9 cellular contexts compared by ENCODE assay signal in genomic region chr5:76542887-76543690, GRCh38.
A peak's percentile ranks its signal among the peaks of the same experiment; 100 is the strongest.
DNase-seq lines count a peak whose midpoint lies in the region; ATAC-seq, FAIRE-seq and TF ChIP-seq lines count a peak whose summit lies in the region.
"Had no signal": no experiment of that assay in that cellular context is flagged by ENCODE, and none has a peak within 500 bp of the region (broad histone marks: within the 10 kb centered on the region; RNA-seq: fewer than 3 reads in every experiment).

No MANE protein-coding gene starts in this region.

- TF ChIP-seq POLR2A in GM12892 (IDR thresholded peaks at IDR 0.05; ENCODE audit: low read depth, low read length) = no peak
- peak; percentile 50 for TF ChIP-seq POLR2A in erythroblast (IDR thresholded peaks at IDR 0.05; ENCODE audit: low read length)

- peak; percentile 78 for FAIRE-seq in GM12892 (lab: Jason Lieb, UNC)

- DNase-seq in GM12892 (ENCODE audit: insufficient read length) (no peak), erythroblast (lab: John Stamatoyannopoulos, UW) (peak; percentile 81 to 85), D341Med (ENCODE audit: low spot score) (no peak), NCI-H1048 (lab: John Stamatoyannopoulos, UW) (no peak)
- peak; percentile 55 for DNase-seq in activated CD4-positive, alpha-beta T cell treated with anti-CD3 and anti-CD28 coated beads, Interleukin-2, amount 50 U/mL, for 1 hour
- DNase-seq in stimulated activated CD4-positive, alpha-beta T cell treated with anti-CD3 and anti-CD28 coated beads, Interleukin-4, amount 100 ng/mL, for 24 hours = peak; percentile 70
- DNase-seq: SJCRH30 had no signal

- ATAC-seq in GM19452 (IDR thresholded peaks at IDR 0.05; ENCODE audit: unreplicated experiment) (no peak), GM18519 (IDR thresholded peaks at IDR 0.05; ENCODE audit: low FRiP score, unreplicated experiment) (no peak)

Comparison
In these comparisons a context has a peak if more than half of its experiments do, and no peak if none do; other contexts are left out.
1. DNase-seq: peak in activated CD4-positive, alpha-beta T cell treated with anti-CD3 and anti-CD28 coated beads, Interleukin-2, amount 50 U/mL, for 1 hour (single experiment), erythroblast (2 of 2) and stimulated activated CD4-positive, alpha-beta T cell treated with anti-CD3 and anti-CD28 coated beads, Interleukin-4, amount 100 ng/mL, for 24 hours (single experiment); none in GM12892 (single experiment), D341Med (single experiment) and NCI-H1048 (single experiment).